Comparison of ENCODE assay signal across 8 cellular contexts in the genomic region with DNA sequence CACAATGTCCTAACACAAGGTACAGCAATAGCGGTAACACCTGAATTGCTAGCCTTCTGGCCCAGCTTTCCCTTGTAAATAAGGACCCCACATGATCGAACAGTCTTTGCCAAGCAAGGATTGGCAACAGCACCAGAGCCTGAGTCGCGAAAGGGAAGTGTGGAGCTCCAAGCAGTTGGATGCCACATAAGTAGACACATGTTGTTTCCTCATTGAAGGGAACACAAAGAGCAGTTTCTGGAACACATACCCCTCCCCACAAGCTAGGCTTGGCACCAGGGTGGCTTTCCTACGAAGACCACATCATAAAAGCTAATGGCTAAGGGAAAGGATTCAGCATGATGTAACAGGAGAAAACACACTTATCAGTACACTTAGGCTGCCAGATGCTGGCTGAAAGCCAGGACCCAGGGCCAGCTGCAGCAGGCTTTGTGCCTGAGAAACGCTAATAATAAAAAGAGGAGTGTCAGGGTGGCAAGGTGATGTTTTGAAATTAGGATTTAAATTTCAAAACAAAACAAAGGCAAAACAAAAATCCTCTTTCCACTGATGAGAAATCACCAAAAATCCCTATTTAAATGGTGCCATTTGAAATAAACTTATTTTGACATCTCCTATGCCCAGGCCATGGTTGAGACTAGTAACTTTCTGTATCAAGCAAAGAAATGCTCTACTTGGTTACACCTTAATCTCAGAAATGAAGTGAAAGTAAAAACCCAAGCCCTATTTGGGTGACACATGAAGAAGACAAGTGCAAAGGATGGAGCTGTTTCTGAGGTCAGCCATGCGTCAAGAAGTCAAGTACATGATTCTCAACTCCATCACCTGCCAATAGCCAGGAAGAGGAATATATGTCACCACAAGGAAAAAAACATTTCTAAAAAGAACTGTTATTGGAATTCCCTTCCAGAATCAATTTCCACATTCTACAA. TPM values are rescaled to one million over a fixed set of nuclear protein-coding genes. Genes with fewer than 3 reads are reported as not detected.
DNase-seq lines count a peak whose midpoint lies in the region; ATAC-seq, FAIRE-seq and TF ChIP-seq lines count a peak whose summit lies in the region.

No MANE protein-coding gene starts in this region.

- TF ChIP-seq CTCF in IMR-90 (conservative IDR thresholded peaks at IDR 0.05; ENCODE audit: low read depth, low read length): no peak
- no peak for TF ChIP-seq CTCF in OCI-LY7 (conservative IDR thresholded peaks at IDR 0.05; ENCODE audit: low read length)

- H2AK9ac ChIP-seq in IMR-90 (replicated peaks; ENCODE audit: low read depth, low read length, poor library complexity): peak overlapping the region; percentile 2

- peak overlapping the region; percentile 17; the same call in 1 of the 2 replicates for H4K5ac ChIP-seq in IMR-90 (ENCODE audit: low read depth, low read length)

- POLR2A ChIA-PET in IMR-90 (lab: Charles Lee; ENCODE audit: unreplicated experiment): no interaction called here
- POLR2A ChIA-PET in OCI-LY7 (lab: Charles Lee): interaction anchor here (0.6 to 2.5 kb wide), 4 partner anchors 9 to 113 kb away, joined by 3 to 10 read pairs (median 4); partner anchors contain the start of gene CPLANE2

- H2BK5ac ChIP-seq in IMR-90 (ENCODE audit: low read depth, low read length, poor library complexity, severe bottlenecking): peak overlapping the region; percentile 4

- peak overlapping the region; percentile 45 for H2BK20ac ChIP-seq in IMR-90 (ENCODE audit: low read depth, low read length)

- peak overlapping the region; percentile 82 for H2BK120ac ChIP-seq in IMR-90 (ENCODE audit: low read depth, low read length)

- in situ Hi-C loops in IMR-90 (cut with MboI; ENCODE audit: low sequenced_read_pairs): no loop called here

- peak overlapping the region; percentile 84 for H3K27ac Mint-ChIP-seq in memory B cell

- TF ChIP-seq RAD21 in IMR-90 (IDR thresholded peaks at IDR 0.05; ENCODE audit: low read length): no peak

- peaks cover 11% of the 10 kb centered on the region for H3K36me3 Mint-ChIP-seq in memory B cell

- BruUV-seq in IMR-90 (replicated peaks; lab: Mats Ljungman, UMichigan): no TSS peak
- BruUV-seq in OCI-LY7 (replicated peaks; lab: Mats Ljungman, UMichigan): no TSS peak

- DNase-seq in GF-D8 (lab: John Stamatoyannopoulos, UW) (peak; percentile 98), IMR-90 (peak; percentile 87), OCI-LY7 (ENCODE audit: low spot score) (peak; percentile 49), memory B cell (ENCODE audit: low spot score in 2 of 2) (no peak), urothelium cell line (ENCODE audit: low spot score) (peak; percentile 48), GOT3 (lab: John Stamatoyannopoulos, UW) (no peak)
- no peak for DNase-seq in effector CD4-positive, alpha-beta T cell

- H2AK5ac ChIP-seq in IMR-90 (ENCODE audit: low read depth, low read length): peak overlapping the region; percentile 91

- H3K4me3 Mint-ChIP-seq in memory B cell: no peak overlapping the region

- no peaks in the 10 kb centered on the region for H3K9me2 ChIP-seq in OCI-LY7 (ENCODE audit: insufficient read depth, low read length)

- peak overlapping the region; percentile 88 for H4K91ac ChIP-seq in IMR-90 (ENCODE audit: insufficient read depth, low read depth, low read length)

- H3K4me3 ChIP-seq in IMR-90 (ENCODE audit: insufficient read depth, low read depth, low read length) (no peak overlapping the region), OCI-LY7 (ENCODE audit: low read depth, low read length, poor library complexity, severe bottlenecking) (no peak overlapping the region)

- CTCF ChIA-PET in IMR-90 (lab: Yijun Ruan, JAX) (interaction anchor here (0.6 to 1.2 kb wide), 3 partner anchors 13 to 169 kb away, joined by 3 read pairs; partner anchors contain the start of gene CPLANE2), OCI-LY7 (lab: Charles Lee; ENCODE audit: unreplicated experiment) (interaction anchor here (0.6 to 1.2 kb wide), 2 partner anchors 11 to 960 kb away, joined by 3 to 4 read pairs; no protein-coding TSS in a partner anchor)

- peak overlapping the region; percentile 58; the same call in 1 of the 3 replicates for H2BK15ac ChIP-seq in IMR-90 (ENCODE audit: low read depth, low read length)

- peaks cover 16 to 28% of the 10 kb centered on the region in 2 experiments for H3K79me1 ChIP-seq in IMR-90 (ENCODE audit: low read depth in 1 of 2, low read length in 2 of 2)

- H4K8ac ChIP-seq in IMR-90 (ENCODE audit: low read depth in 2 of 2, low read length in 2 of 2): peak overlapping the region; percentile 26 to 84; a peak in 3 of 4 replicates

- peaks cover 14% of the 10 kb centered on the region for H3K4me1 Mint-ChIP-seq in memory B cell

- ATAC-seq in IMR-90 (ENCODE audit: low read depth): peak; percentile 28
- peak; percentile 75 for ATAC-seq in memory B cell (ENCODE audit: low read depth)

- peak overlapping the region; percentile 91 for H3K23ac ChIP-seq in IMR-90 (ENCODE audit: low read depth, low read length)

- FAIRE-seq in urothelium cell line (lab: Jason Lieb, UNC): no peak

- peak overlapping the region; percentile 24; the same call in 1 of the 2 replicates for H3K4me2 ChIP-seq in IMR-90 (ENCODE audit: low read depth, low read length)
- H3K4me2 ChIP-seq in OCI-LY7 (ENCODE audit: low read length): peak overlapping the region; percentile 44

- intact Hi-C loops in IMR-90 (cut with micrococcal nuclease) (no loop called here), OCI-LY7 (cut with micrococcal nuclease; ENCODE audit: unreplicated experiment) (no loop called here)

- TF ChIP-seq POLR2A in IMR-90 (IDR thresholded peaks at IDR 0.05; ENCODE audit: low read depth, low read length): no peak

- no peaks in the 10 kb centered on the region for H3K27me3 Mint-ChIP-seq in memory B cell

- H3K4me1 ChIP-seq in IMR-90 (ENCODE audit: control insufficient read depth, insufficient read depth, low read length) (peaks cover 17% of the 10 kb centered on the region), OCI-LY7 (ENCODE audit: insufficient read depth, low read length, poor library complexity, severe bottlenecking) (peaks cover 20% of the 10 kb centered on the region)

- H3K9ac ChIP-seq in IMR-90 (ENCODE audit: low read depth, low read length): peak overlapping the region; percentile 27; the same call in 1 of the 2 replicates

- no peaks in the 10 kb centered on the region for H3K9me3 ChIP-seq in IMR-90 (ENCODE audit: control insufficient read depth, insufficient read depth, low read length)
- no peaks in the 10 kb centered on the region for H3K9me3 ChIP-seq in OCI-LY7 (ENCODE audit: low read length)

- peak overlapping the region; percentile 68 for H3K14ac ChIP-seq in IMR-90 (replicated peaks; ENCODE audit: low read depth, low read length)

- dilution Hi-C loops in IMR-90 (cut with HindIII; ENCODE audit: low sequenced_read_pairs, unreplicated experiment): no loop called here

- peak overlapping the region; percentile 72 for H3K18ac ChIP-seq in IMR-90 (ENCODE audit: low read depth, low read length)

- H3K9me1 ChIP-seq in IMR-90 (ENCODE audit: insufficient read depth, low read length): peaks cover 20% of the 10 kb centered on the region

- H4K20me1 ChIP-seq in IMR-90 (ENCODE audit: insufficient read depth, low read length) (peaks cover 8% of the 10 kb centered on the region; the same call in 1 of the 2 replicates), OCI-LY7 (ENCODE audit: insufficient read depth, low read length) (no peaks in the 10 kb centered on the region)

- no peak overlapping the region for H3K56ac ChIP-seq in IMR-90 (ENCODE audit: extremely low read depth, insufficient read depth, low read length)

- peak overlapping the region; percentile 90 for H3K4ac ChIP-seq in IMR-90 (ENCODE audit: low read depth, low read length)

- H3K36me3 ChIP-seq in IMR-90 (ENCODE audit: control insufficient read depth, insufficient read depth, low read length) (peaks cover 24% of the 10 kb centered on the region), OCI-LY7 (ENCODE audit: insufficient read depth, low read length) (peaks cover 39% of the 10 kb centered on the region; the same call in 1 of the 2 replicates)

- H3K27ac ChIP-seq in IMR-90 (ENCODE audit: insufficient read depth, low read length): peak overlapping the region; percentile 7; the same call in 1 of the 2 replicates
- peak overlapping the region; percentile 47 for H3K27ac ChIP-seq in OCI-LY7 (ENCODE audit: low read depth, low read length, poor library complexity, severe bottlenecking)
- peak overlapping the region; percentile 84 for H3K27ac ChIP-seq in cingulate gyrus (ENCODE audit: low read depth, low read length)

- no peaks in the 10 kb centered on the region for H3K27me3 ChIP-seq in IMR-90 (ENCODE audit: control insufficient read depth, insufficient read depth, low read length)

- H3K9me3 Mint-ChIP-seq in memory B cell: no peaks in the 10 kb centered on the region

- H2AFZ ChIP-seq in IMR-90 (replicated peaks; ENCODE audit: low read length, poor library complexity) (no peak overlapping the region), OCI-LY7 (ENCODE audit: low read length) (no peak overlapping the region)

- WGBS in IMR-90 (ENCODE audit: extremely low coverage in 2 of 2, insufficient read length in 1 of 2), 2 experiments: no CpG with 5 or more reads among the region's 7 CpGs

- no peaks in the 10 kb centered on the region for H3K79me2 ChIP-seq in OCI-LY7 (ENCODE audit: insufficient read depth, low read depth, low read length)

TF ChIP-seq in IMR-90, 13 proteins besides CTCF, POLR2A, EP300 and RAD21 (continues in another document):
- no peak for TF ChIP-seq CHD1 (IDR thresholded peaks at IDR 0.05; ENCODE audit: low read depth, low read length)
- TF ChIP-seq RCOR1 (IDR thresholded peaks at IDR 0.05; ENCODE audit: insufficient replicate concordance, low read length): no peak
- TF ChIP-seq RFX5 (IDR thresholded peaks at IDR 0.05; ENCODE audit: low read depth, low read length): no peak
- TF ChIP-seq MAZ (IDR thresholded peaks at IDR 0.05; ENCODE audit: borderline replicate concordance, low read depth, low read length): no peak
- TF ChIP-seq NFE2L2 (IDR thresholded peaks at IDR 0.05; ENCODE audit: low read depth, low read length): no peak
- TF ChIP-seq MAFK (IDR thresholded peaks at IDR 0.05; ENCODE audit: low read depth, low read length): no peak

RNA-seq across cellular contexts. Expression of gene CPLANE2, which starts 11.9 kb away (rescaled TPM):
- total RNA-seq in IMR-90 (2012; rRNA removed) (3.2 and 3.3 TPM in 2 replicates), OCI-LY7 (2022) (15.4 and 15.6 TPM in 2 replicates)
- polyA plus RNA-seq in IMR-90 (2012; rRNA removed): 5.8 and 7.5 TPM in 2 replicates
- polyA plus RNA-seq in IMR-90 (2012; cell fraction: cytosol; rRNA removed): 3.2 and 10.3 TPM in 2 replicates
- polyA plus RNA-seq in IMR-90 (2012; cell fraction: nucleus; rRNA removed; ENCODE audit: low replicate concordance): 3.8 and 21.9 TPM in 2 replicates
- total RNA-seq in OCI-LY7 (2014; rRNA removed; shearing (Covaris generic)): 7.9 and 11.6 TPM in 2 replicates

RNA-seq across cellular contexts. Expression of gene ARHGEF19, which starts 36.4 kb away (rescaled TPM):
- total RNA-seq in IMR-90 (2012; rRNA removed): 3.3 and 4.5 TPM in 2 replicates
- polyA plus RNA-seq in IMR-90 (2012; rRNA removed): 16.8 and 17.2 TPM in 2 replicates
- polyA plus RNA-seq in IMR-90 (2012; cell fraction: cytosol; rRNA removed): 13.6 and 18.3 TPM in 2 replicates
- polyA plus RNA-seq in IMR-90 (2012; cell fraction: nucleus; rRNA removed; ENCODE audit: low replicate concordance): 34.8 and 65.2 TPM in 2 replicates
- total RNA-seq in OCI-LY7 (2014; rRNA removed; shearing (Covaris generic)): 2.7 and 5.9 TPM in 2 replicates
- 3.9 and 6.2 TPM in 2 replicates for total RNA-seq in OCI-LY7 (2022)

Comparison
In these comparisons a context has a peak if more than half of its experiments do, and no peak if none do; other contexts are left out.
1. DNase-seq: peak in GF-D8 (single experiment), IMR-90 (single experiment), OCI-LY7 (single experiment) and urothelium cell line (single experiment); none in memory B cell (0 of 2), effector CD4-positive, alpha-beta T cell (single experiment) and GOT3 (single experiment).
2. H3K27ac ChIP-seq: peak in every context shown above with its lines; median percentile 84 in cingulate gyrus; 47 in OCI-LY7; 7 in IMR-90.